Comparison of ENCODE assay signal across 16 cellular contexts in the genomic region with DNA sequence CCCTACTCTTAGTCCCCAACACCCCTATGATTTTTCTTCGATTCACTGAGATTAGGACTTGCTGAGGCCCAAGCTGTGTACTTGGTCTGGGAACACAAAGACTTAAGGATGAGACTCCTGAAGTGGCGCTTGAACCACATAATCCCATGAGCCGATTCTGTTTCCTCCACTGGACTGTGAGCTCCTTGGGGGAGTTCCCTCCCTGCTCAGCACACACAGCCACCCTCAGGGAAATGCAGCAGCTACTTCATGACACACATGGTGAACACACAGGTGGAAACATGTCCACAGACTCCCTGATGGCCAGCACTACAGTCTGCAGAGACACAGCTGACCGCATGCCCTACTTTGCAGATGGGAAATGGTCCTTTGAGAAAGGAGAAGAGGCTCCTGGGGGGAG.
"Had no signal": no experiment of that assay in that cellular context is flagged by ENCODE, and none has a peak within 500 bp of the region (broad histone marks: within the 10 kb centered on the region; RNA-seq: fewer than 3 reads in every experiment).

No MANE protein-coding gene starts in this region.

- H3K36me3 Mint-ChIP-seq: WTC11 had no signal

- H3K4me3 ChIP-seq: coronary artery, prostate gland, skin epidermis, stomach, testis had no signal

- DNase-seq: activated CD4-positive, alpha-beta T cell treated with anti-CD3 and anti-CD28 coated beads for 48 hours; activated CD8-positive, alpha-beta memory T cell treated with anti-CD3 and anti-CD28 coated beads for 24 hours; activated naive CD4-positive, alpha-beta T cell; central memory CD4-positive, alpha-beta T cell; foreskin melanocyte; right cardiac atrium; stimulated activated CD4-positive, alpha-beta T cell treated with anti-CD3 and anti-CD28 coated beads, Interleukin-4, amount 100 ng/mL, for 24 hours; stomach; testis had no signal

- H3K4me3 Mint-ChIP-seq: activated T-helper 1 cell treated with anti-CD3 and anti-CD28 coated beads, Interleukin-12 subunit alpha, Interleukin-12 subunit beta, Interleukin-2, Interleukin-4 antibody, amounts not matched to agents 30 ng/mL and 10 ng/mL and 1 ng/mL, durations not matched to agents 14 hours and 24 hours and 36 hours; nephron; T-helper 1 cell treated with Interleukin-12 subunit alpha and Interleukin-12 subunit beta and Interleukin-4 antibody, amounts not matched to agents 30 μg/mL and 1 μg/mL, for 36 hours; WTC11 had no signal

- H3K36me3 ChIP-seq: prostate gland, stomach had no signal

- H3K27ac ChIP-seq: coronary artery, prostate gland, stomach, testis had no signal

- H3K27me3 ChIP-seq: testis had no signal

- H3K27ac Mint-ChIP-seq: T-helper 1 cell treated with Interleukin-12 subunit alpha and Interleukin-12 subunit beta and Interleukin-4 antibody, amounts not matched to agents 30 μg/mL and 1 μg/mL, for 36 hours; WTC11 had no signal

- H3K4me1 Mint-ChIP-seq: WTC11 had no signal

- H3K9me3 ChIP-seq: prostate gland, stomach, testis had no signal

- H3K9me3 Mint-ChIP-seq: activated T-helper 1 cell treated with anti-CD3 and anti-CD28 coated beads, Interleukin-12 subunit alpha, Interleukin-12 subunit beta, Interleukin-2, Interleukin-4 antibody, amounts not matched to agents 30 ng/mL and 10 ng/mL and 1 ng/mL, durations not matched to agents 14 hours and 24 hours and 36 hours; nephron; T-helper 1 cell treated with Interleukin-12 subunit alpha and Interleukin-12 subunit beta and Interleukin-4 antibody, amounts not matched to agents 30 μg/mL and 1 μg/mL, for 36 hours; WTC11 had no signal

- ATAC-seq: right cardiac atrium had no signal
